Comparison of ENCODE assay signal across 8 cellular contexts in genomic region chr19:3762501-3763459, GRCh38. TPM values are rescaled to one million over a fixed set of nuclear protein-coding genes. Genes with fewer than 3 reads are reported as not detected.
DNase-seq lines count a peak whose midpoint lies in the region; ATAC-seq and TF ChIP-seq lines count a peak whose summit lies in the region.

Gene MRPL54, plus strand, starts transcription at chr19:3762682. Its CDS starts 19 bp downstream, at chr19:3762701.

- H3K27ac ChIP-seq in SK-N-SH (ENCODE audit: low read depth in 2 of 2, low read length in 1 of 2) (peak within 1 kb of the TSS; percentile 95 to 96), suprapubic skin (peak within 1 kb of the TSS; percentile 98)

- peak within 1 kb of the TSS; percentile 96 for H3K9ac ChIP-seq in SK-N-SH

- no peaks in the 10 kb centered on the region for H3K9me2 ChIP-seq in SK-N-SH

- H4K20me1 ChIP-seq in SK-N-SH (ENCODE audit: insufficient read depth): no peaks in the 10 kb centered on the region

- CTCF ChIA-PET in SK-N-SH (lab: Yijun Ruan, JAX): interaction anchor here (0.6 to 2.5 kb wide), 12 partner anchors 9 to 411 kb away, joined by 3 to 13 read pairs (median 4); partner anchors contain the start of gene RAX2

- no peak for TF ChIP-seq RAD21 in SK-N-SH (IDR thresholded peaks at IDR 0.05; ENCODE audit: low read length)

- H3K79me2 ChIP-seq in SK-N-SH (ENCODE audit: insufficient read depth): peaks cover 36% of the 10 kb centered on the region

- no peak for TF ChIP-seq EP300 in SK-N-SH (IDR thresholded peaks at IDR 0.05; ENCODE audit: borderline replicate concordance in 1 of 2, low read depth in 1 of 2, low read length in 1 of 2)
- no peak for TF ChIP-seq EP300 in suprapubic skin (IDR thresholded peaks at IDR 0.05)

- TF ChIP-seq CTCF in SK-N-SH (IDR thresholded peaks at IDR 0.05): no peak
- peak in 1 of 2 donors; percentile 14 for TF ChIP-seq CTCF in suprapubic skin (IDR thresholded peaks at IDR 0.05)

- H3K9me3 ChIP-seq in SK-N-SH (no peaks in the 10 kb centered on the region), suprapubic skin (no peaks in the 10 kb centered on the region)

- H3K4me3 ChIP-seq in SK-N-SH (ENCODE audit: low read depth in 2 of 2, low read length in 1 of 2): peak within 1 kb of the TSS; percentile 73 to 94
- peak within 1 kb of the TSS; percentile 88 for H3K4me3 ChIP-seq in suprapubic skin

- ATAC-seq in HG02571 (IDR thresholded peaks at IDR 0.05; ENCODE audit: unreplicated experiment): peak; percentile 78

- DNase-seq in GM04504 (ENCODE audit: low read depth) (peak; percentile 98), NCI-H1048 (lab: John Stamatoyannopoulos, UW) (peak; percentile 95), SK-N-SH (peak; percentile 99), germinal center (ENCODE audit: low spot score) (peak; percentile 99), nucleus accumbens (lab: John Stamatoyannopoulos, UW) (peak; percentile 90 to 100 (median 99)), suprapubic skin (ENCODE audit: low spot score in 2 of 2) (peak; percentile 99)
- peak; percentile 98 for DNase-seq in activated naive CD4-positive, alpha-beta T cell treated with anti-CD3 and anti-CD28 coated beads, Interleukin-2, amount 50 U/mL, for 16 hours

- no peaks in the 10 kb centered on the region for H3F3A ChIP-seq in SK-N-SH (replicated peaks; ENCODE audit: insufficient read depth)

- peaks cover 7 to 9% of the 10 kb centered on the region in 2 experiments; a peak in 2 of 4 replicates for H3K4me1 ChIP-seq in SK-N-SH (ENCODE audit: control insufficient read depth in 1 of 2, insufficient read depth in 2 of 2, low read depth in 1 of 2, low read length in 1 of 2)
- peaks cover 36% of the 10 kb centered on the region for H3K4me1 ChIP-seq in suprapubic skin

- H2AFZ ChIP-seq in SK-N-SH (ENCODE audit: low read depth): peak within 1 kb of the TSS; percentile 90

- H3K4me2 ChIP-seq in SK-N-SH: peak within 1 kb of the TSS; percentile 92

- TF ChIP-seq POLR2A in suprapubic skin (IDR thresholded peaks at IDR 0.05): peak; percentile 27 to 79

- POLR2A ChIA-PET in SK-N-SH (lab: Yijun Ruan, JAX): interaction anchor here (0.6 to 1.7 kb wide), 16 partner anchors 10 to 812 kb away, joined by 3 to 8 read pairs (median 4); partner anchors contain the start of genes ATCAY, EEF2 and MFSD12

- no peaks in the 10 kb centered on the region for H3K27me3 ChIP-seq in SK-N-SH (ENCODE audit: insufficient read depth)
- H3K27me3 ChIP-seq in suprapubic skin: no peaks in the 10 kb centered on the region

- H3K36me3 ChIP-seq in SK-N-SH (replicated peaks in 1 of 2; ENCODE audit: control insufficient read depth in 1 of 2, insufficient read depth in 2 of 2, low read length in 1 of 2) (peaks cover 3 to 14% of the 10 kb centered on the region in 2 experiments), suprapubic skin (peaks cover 46% of the 10 kb centered on the region)

- 7% methylated on average over 25 of the region's 47 CpGs for WGBS in SK-N-SH (ENCODE audit: low lambda C conversion rate)
- 5% methylated on average over 25 of the region's 47 CpGs for WGBS in suprapubic skin

TF ChIP-seq in SK-N-SH, 30 proteins besides CTCF, POLR2A, EP300 and RAD21 (continues in another document):
- TF ChIP-seq TEAD4 (IDR thresholded peaks at IDR 0.05; ENCODE audit: borderline replicate concordance, insufficient read depth): no peak
- TF ChIP-seq SIN3A (IDR thresholded peaks at IDR 0.05; ENCODE audit: borderline replicate concordance, low read depth, low read length): peak; percentile 47; the same call in 1 of the 2 replicates
- TF ChIP-seq, protein P1, sequence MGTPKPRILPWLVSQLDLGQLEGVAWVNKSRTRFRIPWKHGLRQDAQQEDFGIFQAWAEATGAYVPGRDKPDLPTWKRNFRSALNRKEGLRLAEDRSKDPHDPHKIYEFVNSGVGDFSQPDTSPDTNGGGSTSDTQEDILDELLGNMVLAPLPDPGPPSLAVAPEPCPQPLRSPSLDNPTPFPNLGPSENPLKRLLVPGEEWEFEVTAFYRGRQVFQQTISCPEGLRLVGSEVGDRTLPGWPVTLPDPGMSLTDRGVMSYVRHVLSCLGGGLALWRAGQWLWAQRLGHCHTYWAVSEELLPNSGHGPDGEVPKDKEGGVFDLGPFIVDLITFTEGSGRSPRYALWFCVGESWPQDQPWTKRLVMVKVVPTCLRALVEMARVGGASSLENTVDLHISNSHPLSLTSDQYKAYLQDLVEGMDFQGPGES (IDR thresholded peaks at IDR 0.05; ENCODE audit: low read depth, low read length): no peak
- TF ChIP-seq RCOR1 (IDR thresholded peaks at IDR 0.05; ENCODE audit: low read length): no peak
- peak; percentile 91 for TF ChIP-seq ELF1 (IDR thresholded peaks at IDR 0.05)
- TF ChIP-seq MXI1 (IDR thresholded peaks at IDR 0.05; ENCODE audit: low read depth, low read length): peak; percentile 90
- no peak for TF ChIP-seq FOSL2 (IDR thresholded peaks at IDR 0.05; ENCODE audit: borderline replicate concordance, low read depth)
- TF ChIP-seq, protein P2, sequence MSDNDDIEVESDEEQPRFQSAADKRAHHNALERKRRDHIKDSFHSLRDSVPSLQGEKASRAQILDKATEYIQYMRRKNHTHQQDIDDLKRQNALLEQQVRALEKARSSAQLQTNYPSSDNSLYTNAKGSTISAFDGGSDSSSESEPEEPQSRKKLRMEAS (IDR thresholded peaks at IDR 0.05; ENCODE audit: low read depth): peak; percentile 79
- no peak for TF ChIP-seq USF2 (IDR thresholded peaks at IDR 0.05; ENCODE audit: borderline replicate concordance, low read depth, low read length)
- peak; percentile 89 for TF ChIP-seq YY1 (IDR thresholded peaks at IDR 0.05; ENCODE audit: low read depth)
- peak; percentile 88 for TF ChIP-seq TAF1 (IDR thresholded peaks at IDR 0.05; ENCODE audit: borderline replicate concordance, low read depth, low read length)
- TF ChIP-seq JUND (IDR thresholded peaks at IDR 0.05): no peak
- peak; percentile 74 for TF ChIP-seq CHD2 (IDR thresholded peaks at IDR 0.05; ENCODE audit: low read length, partially characterized antibody)
- TF ChIP-seq POLR2AphosphoS5 (IDR thresholded peaks at IDR 0.05; ENCODE audit: low read depth, low read length): peak; percentile 97
- no peak for TF ChIP-seq NFIC (IDR thresholded peaks at IDR 0.05; ENCODE audit: borderline replicate concordance)
- no peak for TF ChIP-seq TCF12 (IDR thresholded peaks at IDR 0.05)
- no peak for TF ChIP-seq SMC3 (IDR thresholded peaks at IDR 0.05; ENCODE audit: low read depth, low read length)
- TF ChIP-seq, protein P3, sequence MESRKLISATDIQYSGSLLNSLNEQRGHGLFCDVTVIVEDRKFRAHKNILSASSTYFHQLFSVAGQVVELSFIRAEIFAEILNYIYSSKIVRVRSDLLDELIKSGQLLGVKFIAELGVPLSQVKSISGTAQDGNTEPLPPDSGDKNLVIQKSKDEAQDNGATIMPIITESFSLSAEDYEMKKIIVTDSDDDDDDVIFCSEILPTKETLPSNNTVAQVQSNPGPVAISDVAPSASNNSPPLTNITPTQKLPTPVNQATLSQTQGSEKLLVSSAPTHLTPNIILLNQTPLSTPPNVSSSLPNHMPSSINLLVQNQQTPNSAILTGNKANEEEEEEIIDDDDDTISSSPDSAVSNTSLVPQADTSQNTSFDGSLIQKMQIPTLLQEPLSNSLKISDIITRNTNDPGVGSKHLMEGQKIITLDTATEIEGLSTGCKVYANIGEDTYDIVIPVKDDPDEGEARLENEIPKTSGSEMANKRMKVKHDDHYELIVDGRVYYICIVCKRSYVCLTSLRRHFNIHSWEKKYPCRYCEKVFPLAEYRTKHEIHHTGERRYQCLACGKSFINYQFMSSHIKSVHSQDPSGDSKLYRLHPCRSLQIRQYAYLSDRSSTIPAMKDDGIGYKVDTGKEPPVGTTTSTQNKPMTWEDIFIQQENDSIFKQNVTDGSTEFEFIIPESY (IDR thresholded peaks at IDR 0.05; ENCODE audit: borderline replicate concordance, low read depth): no peak
- peak; percentile 86 for TF ChIP-seq GABPA (IDR thresholded peaks at IDR 0.05; ENCODE audit: low read depth)
- TF ChIP-seq EZH2phosphoT487 (IDR thresholded peaks at IDR 0.05; ENCODE audit: borderline replicate concordance, low read depth): no peak
- TF ChIP-seq RXRA (IDR thresholded peaks at IDR 0.05; ENCODE audit: borderline replicate concordance, low read depth): no peak
- TF ChIP-seq, protein P4, sequence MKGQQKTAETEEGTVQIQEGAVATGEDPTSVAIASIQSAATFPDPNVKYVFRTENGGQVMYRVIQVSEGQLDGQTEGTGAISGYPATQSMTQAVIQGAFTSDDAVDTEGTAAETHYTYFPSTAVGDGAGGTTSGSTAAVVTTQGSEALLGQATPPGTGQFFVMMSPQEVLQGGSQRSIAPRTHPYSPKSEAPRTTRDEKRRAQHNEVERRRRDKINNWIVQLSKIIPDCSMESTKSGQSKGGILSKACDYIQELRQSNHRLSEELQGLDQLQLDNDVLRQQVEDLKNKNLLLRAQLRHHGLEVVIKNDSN (IDR thresholded peaks at IDR 0.05; ENCODE audit: borderline replicate concordance, low read depth): no peak
- TF ChIP-seq, protein P5, sequence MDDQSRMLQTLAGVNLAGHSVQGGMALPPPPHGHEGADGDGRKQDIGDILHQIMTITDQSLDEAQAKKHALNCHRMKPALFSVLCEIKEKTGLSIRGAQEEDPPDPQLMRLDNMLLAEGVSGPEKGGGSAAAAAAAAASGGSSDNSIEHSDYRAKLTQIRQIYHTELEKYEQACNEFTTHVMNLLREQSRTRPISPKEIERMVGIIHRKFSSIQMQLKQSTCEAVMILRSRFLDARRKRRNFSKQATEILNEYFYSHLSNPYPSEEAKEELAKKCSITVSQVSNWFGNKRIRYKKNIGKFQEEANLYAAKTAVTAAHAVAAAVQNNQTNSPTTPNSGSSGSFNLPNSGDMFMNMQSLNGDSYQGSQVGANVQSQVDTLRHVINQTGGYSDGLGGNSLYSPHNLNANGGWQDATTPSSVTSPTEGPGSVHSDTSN (IDR thresholded peaks at IDR 0.05): no peak
- TF ChIP-seq FOXJ3 (CRISPR knock-in tag; IDR thresholded peaks at IDR 0.05): no peak
- peak; percentile 18; the same call in 1 of the 2 replicates for TF ChIP-seq RFX5 (IDR thresholded peaks at IDR 0.05; ENCODE audit: low read length)
- no peak for TF ChIP-seq GATA2 (CRISPR knock-in tag; IDR thresholded peaks at IDR 0.05)
- peak; percentile 98 for TF ChIP-seq NRF1 (IDR thresholded peaks at IDR 0.05; ENCODE audit: low read depth, low read length)

RNA-seq across cellular contexts. Expression of gene MRPL54, which starts in this region (rescaled TPM):
- 103 and 125 TPM in 2 replicates for polyA plus RNA-seq in SK-N-SH (2012; rRNA removed)
- polyA plus RNA-seq in SK-N-SH (2012; cell fraction: cytosol; rRNA removed): 80.3 and 87.6 TPM in 2 replicates
- 48.1 and 90.0 TPM in 2 replicates for polyA plus RNA-seq in SK-N-SH (2012; cell fraction: nucleus; rRNA removed)
- 10 to 100 TPM; 41.5 to 92.6 (median 63.7) TPM for total RNA-seq in suprapubic skin

Comparison
In these comparisons a context has a peak if more than half of its experiments do, and no peak if none do; other contexts are left out.
1. Peak in every context shown above with its lines: DNase-seq, ATAC-seq, H3K4me3 ChIP-seq and H3K27ac ChIP-seq.